ENCODE assay signal across 19 cellular contexts in genomic region chrX:64427281-64427680, GRCh38. TPM values are rescaled to one million over a fixed set of nuclear protein-coding genes. Genes with fewer than 3 reads are reported as not detected.
DNase-seq lines count a peak whose midpoint lies in the region; ATAC-seq and TF ChIP-seq lines count a peak whose summit lies in the region.
"Had no signal": no experiment of that assay in that cellular context is flagged by ENCODE, and none has a peak within 500 bp of the region (broad histone marks: within the 10 kb centered on the region; RNA-seq: fewer than 3 reads in every experiment).

No MANE protein-coding gene starts in this region.

- intact Hi-C loops in activated B cell treated with CpG ODN at 0.5 μM for 24 hours (cut with micrococcal nuclease): no loop called here
- intact Hi-C loops in cardiac septum (cut with DNase I): no loop called here

- peak; percentile 20 for ATAC-seq in GM18520 (IDR thresholded peaks at IDR 0.05; ENCODE audit: unreplicated experiment)
- peak; percentile 44 for ATAC-seq in GM21367 (IDR thresholded peaks at IDR 0.05; ENCODE audit: unreplicated experiment)
- ATAC-seq in HG03103 (IDR thresholded peaks at IDR 0.05; ENCODE audit: low read depth, unreplicated experiment): peak; percentile 47
- ATAC-seq in activated B cell treated with CpG ODN at 0.5 μM for 24 hours (ENCODE audit: low read depth): no peak

- H3K27me3 Mint-ChIP-seq in activated B cell treated with CpG ODN at 0.5 μM for 24 hours: no peaks in the 10 kb centered on the region
- H3K27me3 Mint-ChIP-seq: activated naive CD4-positive, alpha-beta T cell treated with anti-CD3 and anti-CD28 coated beads, Interleukin-2, amount 50 U/mL, for 24 hours; brain; stimulated activated naive CD8-positive, alpha-beta T cell treated with anti-CD3 and anti-CD28 coated beads, Interleukin-15, amount 100 ng/mL, for 72 hours had no signal

- POLR2A ChIA-PET in activated B cell treated with CpG ODN at 0.5 μM for 24 hours (lab: Charles Lee): no interaction called here

- TF ChIP-seq CTCF in activated B cell treated with CpG ODN at 0.5 μM for 24 hours (IDR thresholded peaks at IDR 0.05) (no peak), BE2C (IDR thresholded peaks at IDR 0.05; ENCODE audit: low read depth, low read length) (no peak)

- H3K4me1 Mint-ChIP-seq in activated B cell treated with CpG ODN at 0.5 μM for 24 hours: peaks cover 8% of the 10 kb centered on the region
- H3K4me1 Mint-ChIP-seq: activated naive CD4-positive, alpha-beta T cell treated with anti-CD3 and anti-CD28 coated beads, Interleukin-2, amount 50 U/mL, for 24 hours had no signal

- no peaks in the 10 kb centered on the region for H3K9me3 ChIP-seq in BE2C
- H3K9me3 ChIP-seq: Peyer's patch had no signal

- no peaks in the 10 kb centered on the region for H3K9me3 Mint-ChIP-seq in activated B cell treated with CpG ODN at 0.5 μM for 24 hours
- H3K9me3 Mint-ChIP-seq: activated naive CD4-positive, alpha-beta T cell treated with anti-CD3 and anti-CD28 coated beads, Interleukin-2, amount 50 U/mL, for 24 hours; stimulated activated naive CD8-positive, alpha-beta T cell treated with anti-CD3 and anti-CD28 coated beads, Interleukin-15, amount 100 ng/mL, for 72 hours had no signal

- no peaks in the 10 kb centered on the region for H3K4me1 ChIP-seq in BE2C
- H3K4me1 ChIP-seq: parathyroid adenoma, Peyer's patch had no signal

- H3K27ac Mint-ChIP-seq in activated B cell treated with CpG ODN at 0.5 μM for 24 hours: no peak overlapping the region
- H3K27ac Mint-ChIP-seq: activated naive CD4-positive, alpha-beta T cell treated with anti-CD3 and anti-CD28 coated beads, Interleukin-2, amount 50 U/mL, for 24 hours had no signal

- peak overlapping the region; percentile 7 for H3K4me3 Mint-ChIP-seq in activated B cell treated with CpG ODN at 0.5 μM for 24 hours
- H3K4me3 Mint-ChIP-seq: activated naive CD4-positive, alpha-beta T cell treated with anti-CD3 and anti-CD28 coated beads, Interleukin-2, amount 50 U/mL, for 24 hours; brain; stimulated activated naive CD8-positive, alpha-beta T cell treated with anti-CD3 and anti-CD28 coated beads, Interleukin-15, amount 100 ng/mL, for 72 hours had no signal

- no peak for DNase-seq in activated B cell treated with CpG ODN at 0.5 μM for 24 hours
- DNase-seq in cardiac septum (ENCODE audit: low spot score): no peak
- no peak for DNase-seq in dedifferentiated amniotic fluid mesenchymal stem cell (ENCODE audit: extremely low spot score)
- no peak for DNase-seq in stimulated activated CD4-positive, alpha-beta T cell treated with anti-CD3 and anti-CD28 coated beads, Interleukin-12 subunit alpha, Interleukin-12 subunit beta, amount 100 ng/mL, for 4 hours
- DNase-seq in BE2C: no peak
- DNase-seq: Calu3, GOT3, NCI-H1930, NCI-H526 treated with DMSO at 0.1 percent for 48 hours, Peyer's patch, small intestine had no signal

- CTCF ChIA-PET in activated B cell treated with CpG ODN at 0.5 μM for 24 hours (lab: Charles Lee): no interaction called here

- no peaks in the 10 kb centered on the region for H3K36me3 ChIP-seq in BE2C
- H3K36me3 ChIP-seq: Peyer's patch had no signal

- no peaks in the 10 kb centered on the region for H3K36me3 Mint-ChIP-seq in activated B cell treated with CpG ODN at 0.5 μM for 24 hours (ENCODE audit: low read depth)
- H3K36me3 Mint-ChIP-seq: activated naive CD4-positive, alpha-beta T cell treated with anti-CD3 and anti-CD28 coated beads, Interleukin-2, amount 50 U/mL, for 24 hours; brain had no signal

- no peaks in the 10 kb centered on the region for H3K27me3 ChIP-seq in BE2C
- H3K27me3 ChIP-seq: Peyer's patch had no signal

- no peak overlapping the region for H3K4me3 ChIP-seq in BE2C (ENCODE audit: low read depth, low read length)
- H3K4me3 ChIP-seq: Peyer's patch had no signal

RNA-seq across cellular contexts. Expression of gene MTMR8, which starts 32.0 kb away (rescaled TPM):
- total RNA-seq in activated B cell treated with CpG ODN at 0.5 μM for 24 hours (4.3 and 4.7 TPM in 2 replicates), cardiac septum (0.73 TPM)
- 1.7 TPM for polyA plus RNA-seq in BE2C (2012; ENCODE audit: insufficient read depth, insufficient read length, low read depth)
- total RNA-seq: M059J had no signal
